16 cellular contexts compared by ENCODE assay signal in genomic region chr16:9665851-9666271, GRCh38.
"Had no signal": no experiment of that assay in that cellular context is flagged by ENCODE, and none has a peak within 500 bp of the region (broad histone marks: within the 10 kb centered on the region; RNA-seq: fewer than 3 reads in every experiment).

No MANE protein-coding gene starts in this region.

- H3K27ac ChIP-seq: right atrium auricular region, tibial nerve had no signal

- H3K27ac Mint-ChIP-seq: activated B cell treated with CpG ODN at 0.5 μM for 24 hours; activated naive CD4-positive, alpha-beta T cell treated with anti-CD3 and anti-CD28 coated beads for 36 hours; activated T-helper 17 cell treated with anti-CD3 and anti-CD28 coated beads, Interleukin-2, amount 50 U/mL, for 72 hours; mesothelial cell of epicardium; naive thymus-derived CD4-positive, alpha-beta T cell; stimulated activated effector memory CD8-positive, alpha-beta T cell treated with anti-CD3 and anti-CD28 coated beads, Interleukin-12 subunit alpha, Interleukin-12 subunit beta, amount 100 ng/mL, for 72 hours; T-helper 1 cell treated with Interleukin-12 subunit alpha and Interleukin-12 subunit beta and Interleukin-4 antibody, amounts not matched to agents 30 μg/mL and 1 μg/mL, for 36 hours had no signal

- H3K27me3 ChIP-seq: right atrium auricular region, tibial nerve had no signal

- H3K4me3 ChIP-seq: right atrium auricular region, skin epidermis, tibial nerve had no signal

- DNase-seq: activated B cell treated with CpG ODN at 0.5 μM for 24 hours; activated CD4-positive, alpha-beta T cell treated with anti-CD3 and anti-CD28 coated beads, Interleukin-2, amount 50 U/mL, for 1 hour; activated naive CD4-positive, alpha-beta T cell treated with anti-CD3 and anti-CD28 coated beads for 36 hours; activated T-cell treated with anti-CD3 and anti-CD28 coated beads for 4 hours; central memory CD4-positive, alpha-beta T cell; cortex of kidney; effector CD8-positive, alpha-beta T cell; hippocampal formation; naive thymus-derived CD4-positive, alpha-beta T cell had no signal

- H3K9me3 Mint-ChIP-seq: activated B cell treated with CpG ODN at 0.5 μM for 24 hours had no signal

- H3K4me1 Mint-ChIP-seq: activated B cell treated with CpG ODN at 0.5 μM for 24 hours; activated T-helper 17 cell treated with anti-CD3 and anti-CD28 coated beads, Interleukin-2, amount 50 U/mL, for 72 hours; naive thymus-derived CD4-positive, alpha-beta T cell; stimulated activated effector memory CD8-positive, alpha-beta T cell treated with anti-CD3 and anti-CD28 coated beads, Interleukin-12 subunit alpha, Interleukin-12 subunit beta, amount 100 ng/mL, for 72 hours had no signal

- H3K4me3 Mint-ChIP-seq: activated B cell treated with CpG ODN at 0.5 μM for 24 hours; activated naive CD4-positive, alpha-beta T cell treated with anti-CD3 and anti-CD28 coated beads for 36 hours; activated T-helper 17 cell treated with anti-CD3 and anti-CD28 coated beads, Interleukin-2, amount 50 U/mL, for 72 hours; mesothelial cell of epicardium; naive thymus-derived CD4-positive, alpha-beta T cell; stimulated activated effector memory CD8-positive, alpha-beta T cell treated with anti-CD3 and anti-CD28 coated beads, Interleukin-12 subunit alpha, Interleukin-12 subunit beta, amount 100 ng/mL, for 72 hours; T-helper 1 cell treated with Interleukin-12 subunit alpha and Interleukin-12 subunit beta and Interleukin-4 antibody, amounts not matched to agents 30 μg/mL and 1 μg/mL, for 36 hours had no signal

- H3K4me1 ChIP-seq: right atrium auricular region, tibial nerve had no signal

- ATAC-seq: activated T-helper 17 cell treated with anti-CD3 and anti-CD28 coated beads, Interleukin-2, amount 50 U/mL, for 72 hours; naive thymus-derived CD4-positive, alpha-beta T cell; stimulated activated effector memory CD8-positive, alpha-beta T cell treated with anti-CD3 and anti-CD28 coated beads, Interleukin-12 subunit alpha, Interleukin-12 subunit beta, amount 100 ng/mL, for 72 hours had no signal

- H3K27me3 Mint-ChIP-seq: activated B cell treated with CpG ODN at 0.5 μM for 24 hours had no signal

- H3K36me3 ChIP-seq: right atrium auricular region, tibial nerve had no signal

- H3K36me3 Mint-ChIP-seq: mesothelial cell of epicardium; naive thymus-derived CD4-positive, alpha-beta T cell; stimulated activated effector memory CD8-positive, alpha-beta T cell treated with anti-CD3 and anti-CD28 coated beads, Interleukin-12 subunit alpha, Interleukin-12 subunit beta, amount 100 ng/mL, for 72 hours had no signal

- H3K9me3 ChIP-seq: right atrium auricular region, tibial nerve had no signal
